2 cellular contexts compared by ENCODE assay signal in the genomic region with DNA sequence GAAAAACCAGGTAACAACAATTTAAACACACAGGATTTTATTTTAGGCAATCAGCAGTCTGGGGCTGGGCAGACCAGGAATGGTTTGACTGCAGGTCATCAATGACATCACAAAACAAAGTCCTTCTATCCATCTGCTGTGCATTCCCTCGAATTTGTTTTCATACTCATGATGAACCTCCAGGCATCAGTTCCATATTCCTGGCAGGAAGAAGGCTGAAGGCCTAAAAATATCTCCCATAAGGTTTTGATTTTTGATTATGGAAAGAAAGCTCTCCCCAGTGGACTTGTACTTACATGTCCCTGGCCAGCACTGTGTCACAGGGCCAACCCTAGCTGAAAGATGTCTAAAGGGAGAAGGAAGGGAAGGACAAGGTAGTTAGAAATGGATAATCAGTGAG.
TF ChIP-seq lines count a peak whose summit lies in the region.

No MANE protein-coding gene starts in this region.

TF ChIP-seq in GM23338, 12 proteins besides CTCF, POLR2A, EP300 and RAD21 (continued from another document):
- TF ChIP-seq, protein P1, sequence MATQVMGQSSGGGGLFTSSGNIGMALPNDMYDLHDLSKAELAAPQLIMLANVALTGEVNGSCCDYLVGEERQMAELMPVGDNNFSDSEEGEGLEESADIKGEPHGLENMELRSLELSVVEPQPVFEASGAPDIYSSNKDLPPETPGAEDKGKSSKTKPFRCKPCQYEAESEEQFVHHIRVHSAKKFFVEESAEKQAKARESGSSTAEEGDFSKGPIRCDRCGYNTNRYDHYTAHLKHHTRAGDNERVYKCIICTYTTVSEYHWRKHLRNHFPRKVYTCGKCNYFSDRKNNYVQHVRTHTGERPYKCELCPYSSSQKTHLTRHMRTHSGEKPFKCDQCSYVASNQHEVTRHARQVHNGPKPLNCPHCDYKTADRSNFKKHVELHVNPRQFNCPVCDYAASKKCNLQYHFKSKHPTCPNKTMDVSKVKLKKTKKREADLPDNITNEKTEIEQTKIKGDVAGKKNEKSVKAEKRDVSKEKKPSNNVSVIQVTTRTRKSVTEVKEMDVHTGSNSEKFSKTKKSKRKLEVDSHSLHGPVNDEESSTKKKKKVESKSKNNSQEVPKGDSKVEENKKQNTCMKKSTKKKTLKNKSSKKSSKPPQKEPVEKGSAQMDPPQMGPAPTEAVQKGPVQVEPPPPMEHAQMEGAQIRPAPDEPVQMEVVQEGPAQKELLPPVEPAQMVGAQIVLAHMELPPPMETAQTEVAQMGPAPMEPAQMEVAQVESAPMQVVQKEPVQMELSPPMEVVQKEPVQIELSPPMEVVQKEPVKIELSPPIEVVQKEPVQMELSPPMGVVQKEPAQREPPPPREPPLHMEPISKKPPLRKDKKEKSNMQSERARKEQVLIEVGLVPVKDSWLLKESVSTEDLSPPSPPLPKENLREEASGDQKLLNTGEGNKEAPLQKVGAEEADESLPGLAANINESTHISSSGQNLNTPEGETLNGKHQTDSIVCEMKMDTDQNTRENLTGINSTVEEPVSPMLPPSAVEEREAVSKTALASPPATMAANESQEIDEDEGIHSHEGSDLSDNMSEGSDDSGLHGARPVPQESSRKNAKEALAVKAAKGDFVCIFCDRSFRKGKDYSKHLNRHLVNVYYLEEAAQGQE (IDR thresholded peaks at IDR 0.05; ENCODE audit: unreplicated experiment), result no peak
- TF ChIP-seq POLR2AphosphoS5 (IDR thresholded peaks at IDR 0.05; ENCODE audit: low read depth) (no peak), EZH2 (IDR thresholded peaks at IDR 0.05; ENCODE audit: low read depth, unreplicated experiment) (no peak), STAT1 (IDR thresholded peaks at IDR 0.05; ENCODE audit: unreplicated experiment) (no peak), CREB1 (CRISPR knock-in tag; IDR thresholded peaks at IDR 0.05; ENCODE audit: low read depth) (no peak), ZNF331 (CRISPR knock-in tag; IDR thresholded peaks at IDR 0.05; ENCODE audit: low read depth) (no peak)
- TF ChIP-seq, protein P2, sequence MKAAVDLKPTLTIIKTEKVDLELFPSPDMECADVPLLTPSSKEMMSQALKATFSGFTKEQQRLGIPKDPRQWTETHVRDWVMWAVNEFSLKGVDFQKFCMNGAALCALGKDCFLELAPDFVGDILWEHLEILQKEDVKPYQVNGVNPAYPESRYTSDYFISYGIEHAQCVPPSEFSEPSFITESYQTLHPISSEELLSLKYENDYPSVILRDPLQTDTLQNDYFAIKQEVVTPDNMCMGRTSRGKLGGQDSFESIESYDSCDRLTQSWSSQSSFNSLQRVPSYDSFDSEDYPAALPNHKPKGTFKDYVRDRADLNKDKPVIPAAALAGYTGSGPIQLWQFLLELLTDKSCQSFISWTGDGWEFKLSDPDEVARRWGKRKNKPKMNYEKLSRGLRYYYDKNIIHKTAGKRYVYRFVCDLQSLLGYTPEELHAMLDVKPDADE (IDR thresholded peaks at IDR 0.05), result no peak

TF ChIP-seq in HEK293T, 16 proteins besides CTCF, POLR2A, EP300 and RAD21 (continued from another document):
- TF ChIP-seq ZNF384 (IDR thresholded peaks at IDR 0.05) (no peak), SP1 (IDR thresholded peaks at IDR 0.05) (no peak), CTBP1 (IDR thresholded peaks at IDR 0.05; ENCODE audit: borderline replicate concordance) (no peak), FOXA1 (IDR thresholded peaks at IDR 0.05) (no peak), BHLHE40 (IDR thresholded peaks at IDR 0.05; ENCODE audit: borderline replicate concordance) (no peak), FOXM1 (IDR thresholded peaks at IDR 0.05; ENCODE audit: borderline replicate concordance) (no peak), FOXK2 (IDR thresholded peaks at IDR 0.05) (no peak), TARDBP (IDR thresholded peaks at IDR 0.05) (no peak), L3MBTL2 (conservative IDR thresholded peaks at IDR 0.05) (no peak), HDGF (IDR thresholded peaks at IDR 0.05; ENCODE audit: borderline replicate concordance) (no peak), LEF1 (IDR thresholded peaks at IDR 0.05; ENCODE audit: borderline replicate concordance) (no peak), SUZ12 (IDR thresholded peaks at IDR 0.05) (no peak)
- TF ChIP-seq, protein P3, sequence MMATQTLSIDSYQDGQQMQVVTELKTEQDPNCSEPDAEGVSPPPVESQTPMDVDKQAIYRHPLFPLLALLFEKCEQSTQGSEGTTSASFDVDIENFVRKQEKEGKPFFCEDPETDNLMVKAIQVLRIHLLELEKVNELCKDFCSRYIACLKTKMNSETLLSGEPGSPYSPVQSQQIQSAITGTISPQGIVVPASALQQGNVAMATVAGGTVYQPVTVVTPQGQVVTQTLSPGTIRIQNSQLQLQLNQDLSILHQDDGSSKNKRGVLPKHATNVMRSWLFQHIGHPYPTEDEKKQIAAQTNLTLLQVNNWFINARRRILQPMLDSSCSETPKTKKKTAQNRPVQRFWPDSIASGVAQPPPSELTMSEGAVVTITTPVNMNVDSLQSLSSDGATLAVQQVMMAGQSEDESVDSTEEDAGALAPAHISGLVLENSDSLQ (IDR thresholded peaks at IDR 0.05), result no peak
TF ChIP-seq in HEK293T: peak in this region for 0.
